Comparison of ENCODE assay signal across 23 cellular contexts in genomic region chr2:147385600-147385999, GRCh38.
"Had no signal": no experiment of that assay in that cellular context is flagged by ENCODE, and none has a peak within 500 bp of the region (broad histone marks: within the 10 kb centered on the region; RNA-seq: fewer than 3 reads in every experiment).

No MANE protein-coding gene starts in this region.

- H3K36me3 Mint-ChIP-seq: mesothelial cell of epicardium, naive B cell had no signal

- H3K4me1 ChIP-seq: colonic mucosa, gastrocnemius medialis, left ventricle myocardium inferior, lower lobe of right lung had no signal

- H3K4me3 ChIP-seq: colonic mucosa, esophagus squamous epithelium, gastrocnemius medialis, heart right ventricle, left ventricle myocardium inferior, lower lobe of right lung, mucosa of descending colon had no signal

- H3K27me3 Mint-ChIP-seq: effector memory CD8-positive, alpha-beta T cell; naive B cell had no signal

- ATAC-seq: effector memory CD8-positive, alpha-beta T cell; esophagus mucosa; gastrocnemius medialis; heart right ventricle; left cardiac atrium; lower lobe of right lung; mucosa of descending colon had no signal

- H3K27ac Mint-ChIP-seq: dendritic cell treated with granulocyte-macrophage colony-stimulating factor and Interleukin-4, amounts not matched to agents 40 ng/mL and 50 ng/mL, for 4 days; effector memory CD8-positive, alpha-beta T cell; endodermal cell; mesothelial cell of epicardium; naive B cell had no signal

- H3K27me3 ChIP-seq: colonic mucosa, esophagus squamous epithelium, gastrocnemius medialis, heart right ventricle had no signal

- DNase-seq: colonic mucosa; cortex of kidney; effector CD8-positive, alpha-beta T cell; effector memory CD8-positive, alpha-beta T cell; endodermal cell; esophagus squamous epithelium; foreskin fibroblast; foreskin melanocyte; gastrocnemius medialis; glutamatergic neuron; head of caudate nucleus; heart right ventricle; hippocampal formation; left cardiac atrium; left ventricle myocardium inferior; lower lobe of right lung; mesenchymal stem cell; mucosa of descending colon; naive B cell had no signal

- H3K36me3 ChIP-seq: colonic mucosa, esophagus squamous epithelium, gastrocnemius medialis, heart right ventricle, left ventricle myocardium inferior, lower lobe of right lung had no signal

- H3K4me1 Mint-ChIP-seq: naive B cell had no signal

- H3K9me3 Mint-ChIP-seq: dendritic cell treated with granulocyte-macrophage colony-stimulating factor and Interleukin-4, amounts not matched to agents 40 ng/mL and 50 ng/mL, for 4 days; endodermal cell; mesothelial cell of epicardium had no signal

- H3K4me3 Mint-ChIP-seq: dendritic cell treated with granulocyte-macrophage colony-stimulating factor and Interleukin-4, amounts not matched to agents 40 ng/mL and 50 ng/mL, for 4 days; effector memory CD8-positive, alpha-beta T cell; endodermal cell; mesothelial cell of epicardium had no signal

- H3K27ac ChIP-seq: colonic mucosa, epithelial cell of prostate, esophagus squamous epithelium, gastrocnemius medialis, heart right ventricle, left ventricle myocardium inferior, lower lobe of right lung had no signal

- H3K9me3 ChIP-seq: colonic mucosa, esophagus squamous epithelium, gastrocnemius medialis, heart right ventricle, left ventricle myocardium inferior, lower lobe of right lung, mucosa of descending colon had no signal
